Comparison of ENCODE assay signal across 21 cellular contexts in genomic region chr16:53707671-53708070, GRCh38.
A peak's percentile ranks its signal among the peaks of the same experiment; 100 is the strongest.
DNase-seq lines count a peak whose midpoint lies in the region; ATAC-seq and TF ChIP-seq lines count a peak whose summit lies in the region.
"Had no signal": no experiment of that assay in that cellular context is flagged by ENCODE, and none has a peak within 500 bp of the region (broad histone marks: within the 10 kb centered on the region; RNA-seq: fewer than 3 reads in every experiment).

No MANE protein-coding gene starts in this region.

- peaks cover 0 to 9% (median 0%) of the 10 kb centered on the region in 11 experiments; a peak in 7 of 22 replicates for H4K20me1 ChIP-seq in BLaER1 treated with 17β-estradiol and CSF1 and Interleukin-3, amounts not matched to agents 10 nM and 100 nM

- H3K4me2 ChIP-seq in BLaER1 treated with 17β-estradiol and CSF1 and Interleukin-3, amounts not matched to agents 10 nM and 100 nM: peak overlapping the region; percentile 30 to 58 (median 48); a peak in 21 of 22 replicates
- H3K4me2 ChIP-seq: A549, KMS-11, SK-N-SH had no signal

- peaks cover 29 to 43% (median 33%) of the 10 kb centered on the region in 10 experiments for H3K4me1 ChIP-seq in BLaER1 treated with 17β-estradiol and CSF1 and Interleukin-3, amounts not matched to agents 10 nM and 100 nM

- ATAC-seq in HG03196 (IDR thresholded peaks at IDR 0.05; ENCODE audit: unreplicated experiment): no peak
- ATAC-seq: A549, HCT116, PC-3 had no signal

- H3K36me3 ChIP-seq in BLaER1 treated with 17β-estradiol and CSF1 and Interleukin-3, amounts not matched to agents 10 nM and 100 nM: peaks cover 0 to 32% (median 11%) of the 10 kb centered on the region in 11 experiments; a peak in 12 of 22 replicates

- H3K27me3 ChIP-seq in BLaER1 treated with 17β-estradiol and CSF1 and Interleukin-3, amounts not matched to agents 10 nM and 100 nM: no peaks in the 10 kb centered on the region

- H3K9ac ChIP-seq in BLaER1 treated with 17β-estradiol and CSF1 and Interleukin-3, amounts not matched to agents 10 nM and 100 nM: no peak overlapping the region
- H3K9ac ChIP-seq: KMS-11, SK-N-SH had no signal

- TF ChIP-seq CTCF in 22Rv1 (IDR thresholded peaks at IDR 0.05) (no peak), cardiac fibroblast (IDR thresholded peaks at IDR 0.05; ENCODE audit: low read depth, low read length) (no peak)

- peaks cover 0 to 16% (median 8%) of the 10 kb centered on the region in 11 experiments; a peak in 10 of 22 replicates for H3K9me3 ChIP-seq in BLaER1 treated with 17β-estradiol and CSF1 and Interleukin-3, amounts not matched to agents 10 nM and 100 nM (replicated peaks in 1 of 11)
- H3K9me3 ChIP-seq: A549, SK-N-SH had no signal

- peak overlapping the region; percentile 90 for H3K27ac ChIP-seq in 22Rv1
- no peak overlapping the region for H3K27ac ChIP-seq in BLaER1 treated with 17β-estradiol and CSF1 and Interleukin-3, amounts not matched to agents 10 nM and 100 nM
- H3K27ac ChIP-seq: A549, KMS-11 had no signal

- DNase-seq in MV-4-11 (lab: John Stamatoyannopoulos, UW) (peak; percentile 28), cardiac fibroblast (ENCODE audit: low read depth in 2 of 2) (peak; percentile 25 to 41), RPMI8226 (no peak), NCI-H2171 (lab: John Stamatoyannopoulos, UW) (no peak)
- DNase-seq: DMS53, GDM1, IMR-90, NCI-H1105, NCI-H146, NCI-H2029 treated with DMSO at 0.1 percent for 48 hours, NCI-H345, NCI-H524 treated with DMSO at 0.1 percent for 48 hours, PC-3, SHP77, SK-N-SH had no signal

- H3K4me3 ChIP-seq in BLaER1 treated with 17β-estradiol and CSF1 and Interleukin-3, amounts not matched to agents 10 nM and 100 nM: no peak overlapping the region
- H3K4me3 ChIP-seq in cardiac fibroblast (replicated peaks in 1 of 2; ENCODE audit: low read depth in 2 of 2, low read length in 2 of 2): no peak overlapping the region
- H3K4me3 ChIP-seq: A549 had no signal

Comparison
In these comparisons a context has a peak if more than half of its experiments do, and no peak if none do; other contexts are left out.
1. DNase-seq: peak in MV-4-11 (single experiment) and cardiac fibroblast (2 of 2); none in RPMI8226 (single experiment) and NCI-H2171 (single experiment).